In the genomic region with DNA sequence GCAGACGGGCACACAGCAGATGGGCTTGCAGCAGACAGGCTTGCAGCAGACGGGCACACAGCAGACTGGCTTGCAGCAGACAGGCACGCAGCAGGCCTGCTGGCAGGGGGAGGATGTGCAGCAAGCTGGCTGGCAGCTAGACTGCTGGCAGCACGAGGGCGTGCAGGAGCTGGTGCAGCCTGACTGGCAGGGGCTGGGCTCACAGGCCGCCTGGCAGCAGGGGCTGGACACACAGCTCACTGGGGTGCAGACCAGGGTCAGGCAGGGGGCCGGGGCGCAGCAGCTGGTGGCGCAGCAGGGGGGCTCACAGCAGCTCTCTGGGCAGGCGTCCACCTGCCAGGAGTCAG, we compare ENCODE assay signal across 13 cellular contexts. TPM values are rescaled to one million over a fixed set of nuclear protein-coding genes. Genes with fewer than 3 reads are reported as not detected.
A peak's percentile ranks its signal among the peaks of the same experiment; 100 is the strongest.
DNase-seq lines count a peak whose midpoint lies in the region; ATAC-seq and TF ChIP-seq lines count a peak whose summit lies in the region.
"Not testable (repeated sequence)": the region's sequence is repeated elsewhere in the genome, so short reads cannot be mapped to it uniquely, and the experiment has no call there.
"Had no signal": no experiment of that assay in that cellular context is flagged by ENCODE, and none has a peak within 500 bp of the region (broad histone marks: within the 10 kb centered on the region; RNA-seq: fewer than 3 reads in every experiment).

No MANE protein-coding gene starts in this region.

- H3K4me3 ChIP-seq in HEK293 (ENCODE audit: low read depth, low read length); endodermal cell (ENCODE audit: low read length); right atrium auricular region; spleen: not testable (repeated sequence)

- 75 to 100% methylated on average over 2 to 10 of the region's 10 CpGs for WGBS in endodermal cell (ENCODE audit: insufficient coverage in 1 of 2, insufficient read length in 1 of 2), 2 experiments
- 71 to 81% (median 76%) methylated on average over 8 to 10 of the region's 10 CpGs for WGBS in spleen, 5 donors

- H3K36me3 ChIP-seq in HEK293 (ENCODE audit: control insufficient read depth in 2 of 2, insufficient read depth in 1 of 2, low read length in 2 of 2); endodermal cell (ENCODE audit: control insufficient read depth, insufficient read depth, low read length); right atrium auricular region; spleen: not testable (repeated sequence)

- H3K9me3 Mint-ChIP-seq in activated CD8-positive, alpha-beta memory T cell treated with anti-CD3 and anti-CD28 coated beads, Interleukin-2, amount 10 ng/mL, durations not matched to agents 7 days and 5 days (ENCODE audit: low read depth); endodermal cell; natural killer cell: not testable (repeated sequence)

- POLR2A ChIA-PET in HEK293 (lab: Yijun Ruan, JAX) = not testable (repeated sequence)

- not testable (repeated sequence) for H3K27me3 ChIP-seq in endodermal cell (ENCODE audit: control insufficient read depth, insufficient read depth, low read length, poor library complexity, severe bottlenecking); right atrium auricular region
- peaks cover 0 to 29% (median 0%) of the 10 kb centered on the region in 7 donors for H3K27me3 ChIP-seq in spleen (replicated peaks in 1 of 7)

- intact Hi-C loops in natural killer cell (cut with micrococcal nuclease); spleen (cut with DNase I; ENCODE audit: low total_unique reads): not testable (repeated sequence)

- CTCF ChIA-PET in HEK293 (lab: Yijun Ruan, JAX) = interaction anchor here (0.9 kb wide), 1 partner anchor 132 kb away, joined by 4 read pairs; no protein-coding TSS in a partner anchor
- CTCF ChIA-PET in activated CD8-positive, alpha-beta memory T cell treated with anti-CD3 and anti-CD28 coated beads, Interleukin-2, amount 10 ng/mL, durations not matched to agents 7 days and 5 days (lab: Charles Lee) = not testable (repeated sequence)

- not testable (repeated sequence) for H3K4me3 Mint-ChIP-seq in activated CD8-positive, alpha-beta memory T cell treated with anti-CD3 and anti-CD28 coated beads, Interleukin-2, amount 10 ng/mL, durations not matched to agents 7 days and 5 days; endodermal cell; natural killer cell

- not testable (repeated sequence) for H3K36me3 Mint-ChIP-seq in activated CD8-positive, alpha-beta memory T cell treated with anti-CD3 and anti-CD28 coated beads, Interleukin-2, amount 10 ng/mL, durations not matched to agents 7 days and 5 days; endodermal cell (ENCODE audit: low read depth)
- peaks cover 12% of the 10 kb centered on the region for H3K36me3 Mint-ChIP-seq in natural killer cell

- not testable (repeated sequence) for H3K27ac Mint-ChIP-seq in activated CD8-positive, alpha-beta memory T cell treated with anti-CD3 and anti-CD28 coated beads, Interleukin-2, amount 10 ng/mL, durations not matched to agents 7 days and 5 days; endodermal cell; natural killer cell

- ATAC-seq in activated CD8-positive, alpha-beta memory T cell treated with anti-CD3 and anti-CD28 coated beads, Interleukin-2, amount 10 ng/mL, durations not matched to agents 7 days and 5 days; natural killer cell: not testable (repeated sequence)

- H3K9me3 ChIP-seq in HEK293 (ENCODE audit: control insufficient read depth, insufficient read depth, low read depth, low read length); endodermal cell (ENCODE audit: control insufficient read depth, low read length); right atrium auricular region: not testable (repeated sequence)
- peaks cover 4 to 35% (median 15%) of the 10 kb centered on the region in 8 donors for H3K9me3 ChIP-seq in spleen

- not testable (repeated sequence) for H3K4me1 Mint-ChIP-seq in activated CD8-positive, alpha-beta memory T cell treated with anti-CD3 and anti-CD28 coated beads, Interleukin-2, amount 10 ng/mL, durations not matched to agents 7 days and 5 days; endodermal cell; natural killer cell

- TF ChIP-seq CTCF in HEK293 (tag by site-specific recombination; IDR thresholded peaks at IDR 0.05); endodermal cell (conservative IDR thresholded peaks at IDR 0.05); right atrium auricular region (IDR thresholded peaks at IDR 0.05); natural killer cell (IDR thresholded peaks at IDR 0.05); spleen (IDR thresholded peaks at IDR 0.05 in 8 of 11, conservative IDR thresholded peaks at IDR 0.05 in 3 of 11): not testable (repeated sequence)

- peaks cover 17% of the 10 kb centered on the region for H3K27me3 Mint-ChIP-seq in activated CD8-positive, alpha-beta memory T cell treated with anti-CD3 and anti-CD28 coated beads, Interleukin-2, amount 10 ng/mL, durations not matched to agents 7 days and 5 days
- H3K27me3 Mint-ChIP-seq in endodermal cell (ENCODE audit: insufficient read depth) = not testable (repeated sequence)
- H3K27me3 Mint-ChIP-seq in natural killer cell (ENCODE audit: low read depth in 2 of 2) = peaks cover 7 to 13% of the 10 kb centered on the region in 2 donors

- H3K27ac ChIP-seq in HEK293 (ENCODE audit: extremely low read depth, low read depth, low read length); endodermal cell (ENCODE audit: low read depth, low read length); right atrium auricular region; spleen: not testable (repeated sequence)

- H3K9ac ChIP-seq in endodermal cell (ENCODE audit: extremely low read depth, low read length, poor library complexity, severe bottlenecking) = not testable (repeated sequence)

- DNase-seq in NCI-H69 (lab: John Stamatoyannopoulos, UW) (peak; percentile 47), endodermal cell (peak; percentile 32), right atrium auricular region (ENCODE audit: low spot score) (peak; percentile 11), natural killer cell (peak; percentile 10), spleen (peak; percentile 74)
- peak; percentile 15 for DNase-seq in activated CD8-positive, alpha-beta memory T cell treated with anti-CD3 and anti-CD28 coated beads, Interleukin-2, amount 10 ng/mL, durations not matched to agents 7 days and 5 days

- H3K4me1 ChIP-seq in HEK293 (ENCODE audit: control insufficient read depth, insufficient read depth, low read length); endodermal cell (ENCODE audit: control insufficient read depth, insufficient read depth, low read length); right atrium auricular region: not testable (repeated sequence)
- H3K4me1 ChIP-seq in spleen = peaks cover 0 to 14% (median 0%) of the 10 kb centered on the region in 6 donors

- not testable (repeated sequence) for TF ChIP-seq POLR2A in spleen (IDR thresholded peaks at IDR 0.05)

TF ChIP-seq in HEK293, 187 proteins besides CTCF, POLR2A, EP300 and RAD21:
- 0 out of 2 replicates have a peak, but pooled peaks have one; percentile 32 for TF ChIP-seq ZIC2 (tag by site-specific recombination; IDR thresholded peaks at IDR 0.05)

RNA-seq across cellular contexts. Expression of a gene that starts 0.3 kb away (rescaled TPM):
- total RNA-seq in activated CD8-positive, alpha-beta memory T cell treated with anti-CD3 and anti-CD28 coated beads, Interleukin-2, amount 10 ng/mL, durations not matched to agents 7 days and 5 days = not detected
- not detected for total RNA-seq in endodermal cell
- polyA plus RNA-seq in endodermal cell (2013, experiment 1 of 2) = not detected
- polyA plus RNA-seq in endodermal cell (2013, experiment 2 of 2) = not detected
- total RNA-seq in right atrium auricular region = not detected
- not detected for total RNA-seq in natural killer cell
- not detected for total RNA-seq in spleen
- not detected for polyA plus RNA-seq in spleen
- total RNA-seq: CD4-positive, alpha-beta memory T cell; CD4-positive, CD25-positive, alpha-beta regulatory T cell; CD8-positive, alpha-beta memory T cell had no signal
- polyA plus RNA-seq: AG04450; CD14-positive monocyte; CD4-positive, alpha-beta memory T cell; CD4-positive, CD25-positive, alpha-beta regulatory T cell; CD8-positive, alpha-beta memory T cell had no signal

RNA-seq across cellular contexts. Expression of a gene that starts 7.0 kb away (rescaled TPM):
- not detected for total RNA-seq in activated CD8-positive, alpha-beta memory T cell treated with anti-CD3 and anti-CD28 coated beads, Interleukin-2, amount 10 ng/mL, durations not matched to agents 7 days and 5 days
- total RNA-seq in endodermal cell = not detected
- polyA plus RNA-seq in endodermal cell (2013, experiment 1 of 2) = not detected
- polyA plus RNA-seq in endodermal cell (2013, experiment 2 of 2) = not detected
- not detected for total RNA-seq in right atrium auricular region
- total RNA-seq in natural killer cell = not detected
- not detected for total RNA-seq in spleen
- polyA plus RNA-seq in spleen = not detected
- total RNA-seq: CD4-positive, alpha-beta memory T cell; CD4-positive, CD25-positive, alpha-beta regulatory T cell; CD8-positive, alpha-beta memory T cell had no signal
- polyA plus RNA-seq: AG04450; CD14-positive monocyte; CD4-positive, alpha-beta memory T cell; CD4-positive, CD25-positive, alpha-beta regulatory T cell; CD8-positive, alpha-beta memory T cell had no signal

RNA-seq across cellular contexts. Expression of a gene that starts 15.2 kb away (rescaled TPM):
- total RNA-seq in activated CD8-positive, alpha-beta memory T cell treated with anti-CD3 and anti-CD28 coated beads, Interleukin-2, amount 10 ng/mL, durations not matched to agents 7 days and 5 days = not detected
- total RNA-seq in endodermal cell (not detected), right atrium auricular region (not detected), natural killer cell (not detected), spleen (not detected)
- not detected for polyA plus RNA-seq in endodermal cell (2013, experiment 1 of 2)
- not detected for polyA plus RNA-seq in endodermal cell (2013, experiment 2 of 2)
- polyA plus RNA-seq in spleen = not detected
- total RNA-seq: A673; CD4-positive, alpha-beta memory T cell; CD4-positive, CD25-positive, alpha-beta regulatory T cell; CD8-positive, alpha-beta memory T cell had no signal
- polyA plus RNA-seq: AG04450; CD14-positive monocyte; CD4-positive, alpha-beta memory T cell; CD4-positive, CD25-positive, alpha-beta regulatory T cell; CD8-positive, alpha-beta memory T cell had no signal

RNA-seq across cellular contexts. Expression of a gene that starts 18.3 kb away (rescaled TPM):
- total RNA-seq in activated CD8-positive, alpha-beta memory T cell treated with anti-CD3 and anti-CD28 coated beads, Interleukin-2, amount 10 ng/mL, durations not matched to agents 7 days and 5 days = not detected
- total RNA-seq in endodermal cell (not detected), right atrium auricular region (not detected), natural killer cell (not detected), spleen (not detected)
- not detected for polyA plus RNA-seq in endodermal cell (2013, experiment 1 of 2)
- polyA plus RNA-seq in endodermal cell (2013, experiment 2 of 2) = not detected
- not detected for polyA plus RNA-seq in spleen
- total RNA-seq: CD4-positive, alpha-beta memory T cell; CD4-positive, CD25-positive, alpha-beta regulatory T cell; CD8-positive, alpha-beta memory T cell had no signal
- polyA plus RNA-seq: AG04450; CD14-positive monocyte; CD4-positive, alpha-beta memory T cell; CD4-positive, CD25-positive, alpha-beta regulatory T cell; CD8-positive, alpha-beta memory T cell had no signal

RNA-seq across cellular contexts. Expression of a gene that starts 22.1 kb away (rescaled TPM):
- not detected for total RNA-seq in activated CD8-positive, alpha-beta memory T cell treated with anti-CD3 and anti-CD28 coated beads, Interleukin-2, amount 10 ng/mL, durations not matched to agents 7 days and 5 days
- total RNA-seq in endodermal cell = not detected
- polyA plus RNA-seq in endodermal cell (2013, experiment 1 of 2) = not detected
- polyA plus RNA-seq in endodermal cell (2013, experiment 2 of 2) = not detected
- not detected for total RNA-seq in right atrium auricular region
- not detected for total RNA-seq in natural killer cell
- not detected for total RNA-seq in spleen
- not detected for polyA plus RNA-seq in spleen
- total RNA-seq: A673; CD4-positive, alpha-beta memory T cell; CD4-positive, CD25-positive, alpha-beta regulatory T cell; CD8-positive, alpha-beta memory T cell had no signal
- polyA plus RNA-seq: AG04450; CD14-positive monocyte; CD4-positive, alpha-beta memory T cell; CD4-positive, CD25-positive, alpha-beta regulatory T cell; CD8-positive, alpha-beta memory T cell had no signal

Comparison
In these comparisons a context has a peak if more than half of its experiments do, and no peak if none do; other contexts are left out.
1. DNase-seq: peak in every context shown above with its lines; median percentile 74 in spleen; 47 in NCI-H69; 32 in endodermal cell; 15 in activated CD8-positive, alpha-beta memory T cell treated with anti-CD3 and anti-CD28 coated beads, Interleukin-2, amount 10 ng/mL, durations not matched to agents 7 days and 5 days; 11 in right atrium auricular region; 10 in natural killer cell.